20 cellular contexts compared by ENCODE assay signal in genomic region chr2:228282371-228282770, GRCh38.
DNase-seq lines count a peak whose midpoint lies in the region; ATAC-seq and TF ChIP-seq lines count a peak whose summit lies in the region.
"Had no signal": no experiment of that assay in that cellular context is flagged by ENCODE, and none has a peak within 500 bp of the region (broad histone marks: within the 10 kb centered on the region; RNA-seq: fewer than 3 reads in every experiment).

No MANE protein-coding gene starts in this region.

- no peak overlapping the region for H3K4me2 ChIP-seq in OCI-LY7 (ENCODE audit: low read length)
- H3K4me2 ChIP-seq: BLaER1 treated with 17β-estradiol and CSF1 and Interleukin-3, amounts not matched to agents 10 nM and 100 nM; GM23338 had no signal

- BruUV-seq in OCI-LY7 (replicated peaks; lab: Mats Ljungman, UMichigan), result no TSS peak

- no peaks in the 10 kb centered on the region; the same call in 1 of the 2 replicates for H3K9me2 ChIP-seq in OCI-LY7 (ENCODE audit: insufficient read depth, low read length)

- H3K9me3 ChIP-seq in OCI-LY7 (ENCODE audit: low read length), result no peaks in the 10 kb centered on the region
- H3K9me3 ChIP-seq in left lung, result no peaks in the 10 kb centered on the region
- H3K9me3 ChIP-seq: BE2C; BLaER1 treated with 17β-estradiol and CSF1 and Interleukin-3, amounts not matched to agents 10 nM and 100 nM had no signal

- H3K4me3 ChIP-seq in ACC112 (ENCODE audit: low read depth, low read length) (no peak overlapping the region), OCI-LY7 (ENCODE audit: low read depth, low read length, poor library complexity, severe bottlenecking) (no peak overlapping the region), left lung (no peak overlapping the region)
- H3K4me3 ChIP-seq: BLaER1 treated with 17β-estradiol and CSF1 and Interleukin-3, amounts not matched to agents 10 nM and 100 nM; GM23338 had no signal

- H3K4me1 ChIP-seq in ACC112 (ENCODE audit: control insufficient read depth, insufficient read depth, low read length, unreplicated experiment), result no peaks in the 10 kb centered on the region
- no peaks in the 10 kb centered on the region for H3K4me1 ChIP-seq in OCI-LY7 (ENCODE audit: insufficient read depth, low read length, poor library complexity, severe bottlenecking)
- H3K4me1 ChIP-seq in left lung, result no peaks in the 10 kb centered on the region
- H3K4me1 ChIP-seq: BE2C; BLaER1 treated with 17β-estradiol and CSF1 and Interleukin-3, amounts not matched to agents 10 nM and 100 nM had no signal

- intact Hi-C loops in OCI-LY7 (cut with micrococcal nuclease; ENCODE audit: unreplicated experiment) (no loop called here), left lung (cut with DNase I) (no loop called here)

- H4K20me1 ChIP-seq in OCI-LY7 (ENCODE audit: insufficient read depth, low read length), result no peaks in the 10 kb centered on the region
- H4K20me1 ChIP-seq: BLaER1 treated with 17β-estradiol and CSF1 and Interleukin-3, amounts not matched to agents 10 nM and 100 nM had no signal

- H3K79me2 ChIP-seq in ACC112 (ENCODE audit: control insufficient read depth, insufficient read depth, low read length, unreplicated experiment), result no peaks in the 10 kb centered on the region
- no peaks in the 10 kb centered on the region for H3K79me2 ChIP-seq in OCI-LY7 (ENCODE audit: insufficient read depth, low read depth, low read length)

- H3K36me3 ChIP-seq in ACC112 (ENCODE audit: insufficient read depth, low read length) (no peaks in the 10 kb centered on the region), OCI-LY7 (ENCODE audit: insufficient read depth, low read length) (no peaks in the 10 kb centered on the region), left lung (no peaks in the 10 kb centered on the region)
- H3K36me3 ChIP-seq: BE2C; BLaER1 treated with 17β-estradiol and CSF1 and Interleukin-3, amounts not matched to agents 10 nM and 100 nM had no signal

- TF ChIP-seq CTCF in OCI-LY7 (conservative IDR thresholded peaks at IDR 0.05; ENCODE audit: low read length), result no peak
- no peak for TF ChIP-seq CTCF in left lung (IDR thresholded peaks at IDR 0.05)

- peak overlapping the region; percentile 15 for H2AFZ ChIP-seq in ACC112 (ENCODE audit: low read length, unreplicated experiment)
- no peak overlapping the region for H2AFZ ChIP-seq in OCI-LY7 (ENCODE audit: low read length)
- H2AFZ ChIP-seq: GM23338 had no signal

- CTCF ChIA-PET in OCI-LY7 (lab: Charles Lee; ENCODE audit: unreplicated experiment), result no interaction called here

- no peaks in the 10 kb centered on the region for H3K27me3 ChIP-seq in ACC112 (ENCODE audit: insufficient read depth, low read length)
- H3K27me3 ChIP-seq in left lung, result no peaks in the 10 kb centered on the region
- H3K27me3 ChIP-seq: BE2C; BLaER1 treated with 17β-estradiol and CSF1 and Interleukin-3, amounts not matched to agents 10 nM and 100 nM had no signal

- H3K27ac ChIP-seq in ACC112 (ENCODE audit: low read depth, low read length), result no peak overlapping the region
- no peak overlapping the region for H3K27ac ChIP-seq in OCI-LY7 (ENCODE audit: low read depth, low read length, poor library complexity, severe bottlenecking)
- H3K27ac ChIP-seq in left lung, result no peak overlapping the region
- H3K27ac ChIP-seq: 22Rv1; BLaER1 treated with 17β-estradiol and CSF1 and Interleukin-3, amounts not matched to agents 10 nM and 100 nM had no signal

- peak; percentile 31 for DNase-seq in NCI-H1694 treated with DMSO at 0.1 percent for 48 hours (lab: John Stamatoyannopoulos, UW)
- peak; percentile 43 for DNase-seq in cerebellum (ENCODE audit: low spot score)
- no peak for DNase-seq in OCI-LY7 (ENCODE audit: low spot score)
- DNase-seq in NCI-H1930 (lab: John Stamatoyannopoulos, UW), result no peak
- no peak for DNase-seq in left lung
- DNase-seq: ACHN; AML-193; BE2C; CD4-positive, alpha-beta T cell; CD8-positive, alpha-beta memory T cell; DMS 273 treated with DMSO at 0.1 percent for 48 hours; DMS79; EL; GF-D8; H9 had no signal

- ATAC-seq in left lung, result no peak
- ATAC-seq: GM23338, HCT116 had no signal

- POLR2A ChIA-PET in OCI-LY7 (lab: Charles Lee), result no interaction called here

Comparison
In these comparisons a context has a peak if more than half of its experiments do, and no peak if none do; other contexts are left out.
1. DNase-seq: peak in NCI-H1694 treated with DMSO at 0.1 percent for 48 hours (single experiment) and cerebellum (single experiment); none in OCI-LY7 (single experiment), NCI-H1930 (0 of 2) and left lung (0 of 2).